ENCODE assay signal across 32 cellular contexts in genomic region chr17:2415081-2415480, GRCh38.
"Had no signal": no experiment of that assay in that cellular context is flagged by ENCODE, and none has a peak within 500 bp of the region (broad histone marks: within the 10 kb centered on the region; RNA-seq: fewer than 3 reads in every experiment).

No MANE protein-coding gene starts in this region.

- H3K9me3 ChIP-seq: adrenal gland, gastrocnemius medialis, left ventricle myocardium inferior, right atrium auricular region, spleen, suprapubic skin, tibial artery had no signal

- H3K4me1 ChIP-seq: parathyroid adenoma had no signal

- H3K4me3 Mint-ChIP-seq: activated CD8-positive, alpha-beta T cell treated with anti-CD3 and anti-CD28 coated beads for 36 hours; activated naive CD4-positive, alpha-beta T cell treated with anti-CD3 and anti-CD28 coated beads for 36 hours; activated naive CD8-positive, alpha-beta T cell treated with anti-CD3 and anti-CD28 coated beads for 36 hours; activated T-helper 1 cell treated with anti-CD3 and anti-CD28 coated beads, Interleukin-12 subunit alpha, Interleukin-12 subunit beta, Interleukin-2, Interleukin-4 antibody, amounts not matched to agents 30 ng/mL and 10 ng/mL and 1 ng/mL, durations not matched to agents 14 hours and 24 hours and 36 hours; brain; effector memory CD8-positive, alpha-beta T cell; nephron had no signal

- H3K27ac Mint-ChIP-seq: activated CD8-positive, alpha-beta T cell treated with anti-CD3 and anti-CD28 coated beads for 36 hours; activated naive CD4-positive, alpha-beta T cell treated with anti-CD3 and anti-CD28 coated beads for 36 hours; activated naive CD8-positive, alpha-beta T cell treated with anti-CD3 and anti-CD28 coated beads for 36 hours; activated T-helper 1 cell treated with anti-CD3 and anti-CD28 coated beads, Interleukin-12 subunit alpha, Interleukin-12 subunit beta, Interleukin-2, Interleukin-4 antibody, amounts not matched to agents 30 ng/mL and 10 ng/mL and 1 ng/mL, durations not matched to agents 14 hours and 24 hours and 36 hours; effector memory CD8-positive, alpha-beta T cell; nephron had no signal

- H3K27ac ChIP-seq: adrenal gland, cardiac muscle cell, parathyroid adenoma, right atrium auricular region, suprapubic skin had no signal

- FAIRE-seq: islet of Langerhans had no signal

- H3K4me1 Mint-ChIP-seq: activated naive CD8-positive, alpha-beta T cell treated with anti-CD3 and anti-CD28 coated beads for 36 hours; nephron had no signal

- H3K27me3 ChIP-seq: adrenal gland, cardiac muscle cell, gastrocnemius medialis, right atrium auricular region, spleen, suprapubic skin, tibial artery had no signal

- H3K4me3 ChIP-seq: adrenal gland, cardiac muscle cell, coronary artery, gastrocnemius medialis, left ventricle myocardium inferior, lung, right atrium auricular region, spleen, suprapubic skin, tibial artery had no signal

- DNase-seq: activated CD4-positive, alpha-beta T cell treated with anti-CD3 and anti-CD28 coated beads, Interleukin-2, amount 50 U/mL, for 1 hour; activated CD4-positive, CD25-positive, alpha-beta regulatory T cell treated with anti-CD3 and anti-CD28 coated beads, Interleukin-2, amount 50 U/mL, for 72 hours; activated CD8-positive, alpha-beta T cell treated with anti-CD3 and anti-CD28 coated beads for 36 hours; activated effector memory CD4-positive, alpha-beta T cell treated with anti-CD3 and anti-CD28 coated beads, Interleukin-2, amount 50 U/mL, for 16 hours; activated naive CD4-positive, alpha-beta T cell treated with anti-CD3 and anti-CD28 coated beads for 36 hours; activated naive CD8-positive, alpha-beta T cell treated with anti-CD3 and anti-CD28 coated beads for 36 hours; activated T-cell treated with anti-CD3 and anti-CD28 coated beads for 4 hours; aorta; cerebellar nuclear complex; effector memory CD8-positive, alpha-beta T cell; erythroblast; gastrocnemius medialis; glutamatergic neuron; left ventricle myocardium inferior; mesendoderm; nucleus accumbens; spleen; stimulated activated naive CD4-positive, alpha-beta T cell; T-helper 1 cell; WERI-Rb-1 had no signal

- H3K27me3 Mint-ChIP-seq: activated CD8-positive, alpha-beta T cell treated with anti-CD3 and anti-CD28 coated beads for 36 hours; activated naive CD8-positive, alpha-beta T cell treated with anti-CD3 and anti-CD28 coated beads for 36 hours; brain; effector memory CD8-positive, alpha-beta T cell had no signal

- ATAC-seq: gastrocnemius medialis had no signal

- H3K9me3 Mint-ChIP-seq: activated CD8-positive, alpha-beta T cell treated with anti-CD3 and anti-CD28 coated beads for 36 hours; activated naive CD4-positive, alpha-beta T cell treated with anti-CD3 and anti-CD28 coated beads for 36 hours; activated naive CD8-positive, alpha-beta T cell treated with anti-CD3 and anti-CD28 coated beads for 36 hours; activated T-helper 1 cell treated with anti-CD3 and anti-CD28 coated beads, Interleukin-12 subunit alpha, Interleukin-12 subunit beta, Interleukin-2, Interleukin-4 antibody, amounts not matched to agents 30 ng/mL and 10 ng/mL and 1 ng/mL, durations not matched to agents 14 hours and 24 hours and 36 hours; brain; effector memory CD8-positive, alpha-beta T cell; nephron had no signal
